Comparison of ENCODE assay signal across 10 cellular contexts in genomic region chr5:181088289-181088688, GRCh38.
DNase-seq lines count a peak whose midpoint lies in the region; ATAC-seq and TF ChIP-seq lines count a peak whose summit lies in the region.
"Had no signal": no experiment of that assay in that cellular context is flagged by ENCODE, and none has a peak within 500 bp of the region (broad histone marks: within the 10 kb centered on the region; RNA-seq: fewer than 3 reads in every experiment).

No MANE protein-coding gene starts in this region.

- no peak for ATAC-seq in GM18870 (IDR thresholded peaks at IDR 0.05; ENCODE audit: unreplicated experiment)
- no peak for ATAC-seq in GM21528 (IDR thresholded peaks at IDR 0.05; ENCODE audit: low FRiP score, unreplicated experiment)

- H3K4me3 ChIP-seq in AG09309 (ENCODE audit: control insufficient read depth, low read depth, low read length): no peak overlapping the region

- peak; percentile 30 for TF ChIP-seq CTCF in AG09309 (IDR thresholded peaks at IDR 0.05; ENCODE audit: control insufficient read depth, insufficient read depth, low read depth, low read length, missing control alignments)
- TF ChIP-seq CTCF in GM12872 (IDR thresholded peaks at IDR 0.05; ENCODE audit: insufficient read depth, low read depth, low read length): peak; percentile 49

- DNase-seq in AG09309 (ENCODE audit: low read depth) (no peak), RKO (ENCODE audit: low spot score) (peak; percentile 16), germinal center (ENCODE audit: low spot score) (peak; percentile 46), NCI-H146 (lab: John Stamatoyannopoulos, UW) (no peak)
- no peak for DNase-seq in activated CD4-positive, alpha-beta T cell treated with anti-CD3 and anti-CD28 coated beads, Interleukin-2, amount 50 U/mL, for 4 hours
- DNase-seq: amniotic stem cell, NCI-H1417 had no signal

Comparison
In these comparisons a context has a peak if more than half of its experiments do, and no peak if none do; other contexts are left out.
1. DNase-seq: peak in RKO (single experiment) and germinal center (single experiment); none in AG09309 (single experiment), NCI-H146 (single experiment) and activated CD4-positive, alpha-beta T cell treated with anti-CD3 and anti-CD28 coated beads, Interleukin-2, amount 50 U/mL, for 4 hours (0 of 2).